ENCODE assay signal across 10 cellular contexts in genomic region chr17:64174686-64175456, GRCh38. TPM values are rescaled to one million over a fixed set of nuclear protein-coding genes. Genes with fewer than 3 reads are reported as not detected.
DNase-seq lines count a peak whose midpoint lies in the region; ATAC-seq, FAIRE-seq and TF ChIP-seq lines count a peak whose summit lies in the region.
"Had no signal": no experiment of that assay in that cellular context is flagged by ENCODE, and none has a peak within 500 bp of the region (broad histone marks: within the 10 kb centered on the region; RNA-seq: fewer than 3 reads in every experiment).

No MANE protein-coding gene starts in this region.

- intact Hi-C loops in endothelial cell of umbilical vein (cut with micrococcal nuclease) = loop anchor here (5.0 kb wide), 1 partner anchor 87 kb away; the partner anchor contains the start of gene TEX2

- H3K27ac ChIP-seq in endothelial cell of umbilical vein (ENCODE audit: insufficient read depth, low read depth, low read length) = peak overlapping the region; percentile 19
- H3K27ac ChIP-seq: BLaER1 had no signal

- H2AFZ ChIP-seq in endothelial cell of umbilical vein (ENCODE audit: low read depth, low read length) = no peak overlapping the region

- peaks cover 0 to 4% of the 10 kb centered on the region in 2 experiments for H3K36me3 ChIP-seq in endothelial cell of umbilical vein (ENCODE audit: control insufficient read depth in 2 of 2, extremely low read depth in 1 of 2, insufficient read depth in 2 of 2, low read length in 2 of 2)

- dilution Hi-C loops in endothelial cell of umbilical vein (cut with MboI; ENCODE audit: extremely low pct_ligation_motif_present, low sequenced_read_pairs) = no loop called here

- DNase-seq in AG08395 (ENCODE audit: low spot score) = peak; percentile 62
- peak; percentile 81 for DNase-seq in NCI-H1694 treated with DMSO at 0.1 percent for 48 hours (lab: John Stamatoyannopoulos, UW)
- DNase-seq in endothelial cell of umbilical vein (ENCODE audit: low read depth, low spot score) = peak; percentile 67
- DNase-seq in middle frontal gyrus (ENCODE audit: extremely low spot score, low spot score) = peak; percentile 46
- no peak for DNase-seq in H4 (ENCODE audit: low spot score)
- no peak for DNase-seq in GM10248 (ENCODE audit: extremely low spot score)
- DNase-seq in NK-92 (lab: John Stamatoyannopoulos, UW; ENCODE audit: unreplicated experiment) = no peak
- DNase-seq: stimulated activated CD4-positive, alpha-beta T cell treated with anti-CD3 and anti-CD28 coated beads, Interleukin-15, amount 100 ng/mL, for 24 hours had no signal

- no peaks in the 10 kb centered on the region for H4K20me1 ChIP-seq in endothelial cell of umbilical vein (replicated peaks; ENCODE audit: control insufficient read depth, extremely low read depth, insufficient read depth, low read length)
- H4K20me1 ChIP-seq: BLaER1 had no signal

- CTCF ChIA-PET in endothelial cell of umbilical vein (lab: Charles Lee) = interaction anchor here (0.7 to 1.8 kb wide), 3 partner anchors 29 to 107 kb away, joined by 3 to 9 read pairs (median 4); no protein-coding TSS in a partner anchor
- CTCF ChIA-PET in GM10248 (lab: Yijun Ruan, JAX) = interaction anchor here (1.3 to 1.6 kb wide), 4 partner anchors 10 to 41 kb away, joined by 3 to 4 read pairs (median 3); no protein-coding TSS in a partner anchor

- no peaks in the 10 kb centered on the region for H3K27me3 ChIP-seq in endothelial cell of umbilical vein (ENCODE audit: control insufficient read depth in 2 of 2, insufficient read depth in 2 of 2, low read length in 2 of 2)
- H3K27me3 ChIP-seq: BLaER1 had no signal

- no TSS peak for BruUV-seq in endothelial cell of umbilical vein (replicated peaks; lab: Mats Ljungman, UMichigan)

- H3K4me2 ChIP-seq in endothelial cell of umbilical vein (ENCODE audit: insufficient read depth, low read length) = no peak overlapping the region
- H3K4me2 ChIP-seq: BLaER1 had no signal

- peaks cover 40% of the 10 kb centered on the region for H3K4me1 ChIP-seq in endothelial cell of umbilical vein (ENCODE audit: control insufficient read depth, extremely low read depth, insufficient read depth, low read length)
- H3K4me1 ChIP-seq: BLaER1 had no signal

- no peaks in the 10 kb centered on the region for H3K79me2 ChIP-seq in endothelial cell of umbilical vein (ENCODE audit: control insufficient read depth, insufficient read depth, low read length)

- H3K4me3 ChIP-seq in endothelial cell of umbilical vein (replicated peaks in 1 of 3; ENCODE audit: insufficient read depth in 1 of 3, low read depth in 1 of 3, low read length in 3 of 3) = no peak overlapping the region
- H3K4me3 ChIP-seq: BLaER1 had no signal

- no peak for ATAC-seq in HG02642 (IDR thresholded peaks at IDR 0.05; ENCODE audit: poor library complexity, unreplicated experiment)

- no peaks in the 10 kb centered on the region for H3K9me1 ChIP-seq in endothelial cell of umbilical vein (replicated peaks; ENCODE audit: control insufficient read depth, extremely low read depth, insufficient read depth, low read length)

- no peak overlapping the region for H3K9ac ChIP-seq in endothelial cell of umbilical vein (replicated peaks; ENCODE audit: extremely low read depth, insufficient read depth, low read length)
- H3K9ac ChIP-seq: BLaER1 had no signal

- TF ChIP-seq CTCF in endothelial cell of umbilical vein (IDR thresholded peaks at IDR 0.05; ENCODE audit: extremely low read depth in 1 of 2, insufficient read depth in 1 of 2, low read depth in 1 of 2, low read length in 2 of 2) (no peak), GM10248 (IDR thresholded peaks at IDR 0.05; ENCODE audit: control extremely low read depth, extremely low read depth, low read depth, missing control alignments) (no peak)

- no peak for TF ChIP-seq POLR2A in endothelial cell of umbilical vein (IDR thresholded peaks at IDR 0.05; ENCODE audit: low read depth, low read length)

- H3K9me3 ChIP-seq in endothelial cell of umbilical vein (replicated peaks; ENCODE audit: control insufficient read depth, insufficient read depth, low read length) = no peaks in the 10 kb centered on the region
- H3K9me3 ChIP-seq: BLaER1 had no signal

- FAIRE-seq in endothelial cell of umbilical vein (lab: Jason Lieb, UNC) = peak; percentile 87

- POLR2A ChIA-PET in endothelial cell of umbilical vein (lab: Charles Lee) = no interaction called here
- POLR2A ChIA-PET in GM10248 (lab: Yijun Ruan, JAX) = no interaction called here

TF ChIP-seq in endothelial cell of umbilical vein, 7 proteins besides CTCF, POLR2A, EP300 and RAD21:
- peak; percentile 26 for TF ChIP-seq JUN (IDR thresholded peaks at IDR 0.05; ENCODE audit: borderline replicate concordance, insufficient read depth, insufficient read length, low read depth)
- TF ChIP-seq FOS (IDR thresholded peaks at IDR 0.05; ENCODE audit: borderline replicate concordance, insufficient read depth, low read length) = peak; percentile 29
- no peak for TF ChIP-seq EZH2 (IDR thresholded peaks at IDR 0.05; ENCODE audit: borderline replicate concordance, low read depth, low read length, severe bottlenecking)

RNA-seq across cellular contexts. Expression of gene ERN1, which starts 44.9 kb away (rescaled TPM):
- 14.7 and 21.5 TPM in 2 replicates for total RNA-seq in endothelial cell of umbilical vein
- 8.3 and 9.1 TPM in 2 replicates for polyA plus RNA-seq in endothelial cell of umbilical vein
- polyA plus RNA-seq in endothelial cell of umbilical vein (2011; cell fraction: cytosol; rRNA removed) = 6.7 and 7.2 TPM in 2 replicates
- polyA plus RNA-seq in endothelial cell of umbilical vein (2011; cell fraction: nucleus; rRNA removed) = 24.2 and 25.2 TPM in 2 replicates
- polyA plus RNA-seq in endothelial cell of umbilical vein (2012) = 7.8 and 8.7 TPM in 2 replicates
- 17.7 and 31.3 TPM in 2 replicates for polyA minus RNA-seq in endothelial cell of umbilical vein
- 10.1 TPM for polyA minus RNA-seq in endothelial cell of umbilical vein (2011; cell fraction: cytosol; rRNA and poly(A)+ RNA removed)
- 28.5 and 35.8 TPM in 2 replicates for polyA minus RNA-seq in endothelial cell of umbilical vein (2011; cell fraction: nucleus; rRNA and poly(A)+ RNA removed)
- total RNA-seq in H4 (2014; rRNA removed; shearing (Covaris generic)) = 1.2 and 2.7 TPM in 2 replicates

Comparison
In these comparisons a context has a peak if more than half of its experiments do, and no peak if none do; other contexts are left out.
1. DNase-seq: peak in AG08395 (single experiment), NCI-H1694 treated with DMSO at 0.1 percent for 48 hours (single experiment), endothelial cell of umbilical vein (single experiment) and middle frontal gyrus (single experiment); none in H4 (single experiment), GM10248 (single experiment) and NK-92 (single experiment).